In genomic region chr7:139895141-139895829, GRCh38 we compare ENCODE assay signal across 21 cellular contexts.
DNase-seq lines count a peak whose midpoint lies in the region; ATAC-seq, FAIRE-seq and TF ChIP-seq lines count a peak whose summit lies in the region.
"Had no signal": no experiment of that assay in that cellular context is flagged by ENCODE, and none has a peak within 500 bp of the region (broad histone marks: within the 10 kb centered on the region; RNA-seq: fewer than 3 reads in every experiment).

No MANE protein-coding gene starts in this region.

- intact Hi-C loops in sigmoid colon (cut with DNase I), result no loop called here

- DNase-seq in GM12891 (ENCODE audit: insufficient read length, low spot score), result no peak
- no peak for DNase-seq in astrocyte (ENCODE audit: low read depth)
- no peak for DNase-seq in immature natural killer cell
- DNase-seq in renal cortical epithelial cell (ENCODE audit: low read depth), result peak; percentile 65
- no peak for DNase-seq in central memory CD4-positive, alpha-beta T cell
- DNase-seq in brain microvascular endothelial cell, result no peak
- no peak for DNase-seq in sigmoid colon
- DNase-seq: C1 segment of cervical spinal cord; GDM1; HFFc6; NCI-H1105 treated with DMSO at 0.1 percent for 48 hours; NCI-H1694 treated with DMSO at 0.1 percent for 48 hours; NCI-H2107; NCI-H2227 treated with DMSO at 0.1 percent for 48 hours; NCI-H524 treated with DMSO at 0.1 percent for 48 hours; NK-92 treated with Interleukin-12 subunit alpha and Interleukin-12 subunit beta, amount 100 ng/mL, for 24 hours; RPMI8226; SIG-M5 had no signal

- H3K27ac ChIP-seq in astrocyte (ENCODE audit: low read depth, low read length), result no peak overlapping the region
- no peak overlapping the region for H3K27ac ChIP-seq in brain microvascular endothelial cell
- no peak overlapping the region for H3K27ac ChIP-seq in sigmoid colon

- H3K9ac ChIP-seq in astrocyte (ENCODE audit: low read length), result no peak overlapping the region

- FAIRE-seq in GM12891 (lab: Jason Lieb, UNC) (peak; percentile 48), astrocyte (lab: Jason Lieb, UNC) (no peak)
- FAIRE-seq: A204.1, GM12878 had no signal

- no peaks in the 10 kb centered on the region for H3K9me3 Mint-ChIP-seq in astrocyte (ENCODE audit: unreplicated experiment)
- H3K9me3 Mint-ChIP-seq in immature natural killer cell, result no peaks in the 10 kb centered on the region
- H3K9me3 Mint-ChIP-seq: HFFc6 had no signal

- no peak overlapping the region for H2AFZ ChIP-seq in astrocyte (ENCODE audit: low read depth, low read length)

- H3K27me3 Mint-ChIP-seq in astrocyte (ENCODE audit: low read depth, unreplicated experiment), result peaks cover 29% of the 10 kb centered on the region
- H3K27me3 Mint-ChIP-seq in immature natural killer cell (ENCODE audit: low read depth in 3 of 3), result peaks cover 0 to 2% (median 0%) of the 10 kb centered on the region in 3 donors

- no peaks in the 10 kb centered on the region for H3K36me3 ChIP-seq in astrocyte (ENCODE audit: insufficient read depth, low read length)
- H3K36me3 ChIP-seq in brain microvascular endothelial cell (replicated peaks), result no peaks in the 10 kb centered on the region
- H3K36me3 ChIP-seq in sigmoid colon, result no peaks in the 10 kb centered on the region

- H3K4me1 Mint-ChIP-seq in astrocyte (ENCODE audit: low read depth, unreplicated experiment) (peaks cover 5% of the 10 kb centered on the region), immature natural killer cell (peaks cover 20 to 28% of the 10 kb centered on the region in 2 donors)

- H3K9me3 ChIP-seq in astrocyte (ENCODE audit: insufficient read depth, low read depth, low read length) (no peaks in the 10 kb centered on the region), sigmoid colon (no peaks in the 10 kb centered on the region)

- H3K4me1 ChIP-seq in astrocyte (ENCODE audit: insufficient read depth, low read length) (no peaks in the 10 kb centered on the region), sigmoid colon (no peaks in the 10 kb centered on the region)

- H3K79me2 ChIP-seq in astrocyte (ENCODE audit: insufficient read depth, low read length), result no peaks in the 10 kb centered on the region

- TF ChIP-seq POLR2A in GM12891 (IDR thresholded peaks at IDR 0.05; ENCODE audit: low read depth, low read length) (no peak), sigmoid colon (IDR thresholded peaks at IDR 0.05) (no peak)

- in situ Hi-C loops in brain microvascular endothelial cell (cut with HindIII; ENCODE audit: low pct_ligation_motif_present, low sequenced_read_pairs), result no loop called here

- no peaks in the 10 kb centered on the region for H4K20me1 ChIP-seq in astrocyte (ENCODE audit: insufficient read depth, low read length)

- no peak for ATAC-seq in HG03045 (IDR thresholded peaks at IDR 0.05; ENCODE audit: unreplicated experiment)
- ATAC-seq: GM12878 had no signal

- H3K36me3 Mint-ChIP-seq in astrocyte (ENCODE audit: low read depth, unreplicated experiment) (no peaks in the 10 kb centered on the region), immature natural killer cell (peaks cover 0 to 8% (median 4%) of the 10 kb centered on the region in 3 donors)

- TF ChIP-seq CTCF in astrocyte (IDR thresholded peaks at IDR 0.05; ENCODE audit: insufficient read depth, low read depth, low read length) (no peak), brain microvascular endothelial cell (IDR thresholded peaks at IDR 0.05; ENCODE audit: low read depth, low read length, missing control alignments) (no peak), sigmoid colon (IDR thresholded peaks at IDR 0.05) (no peak)

- TF ChIP-seq EP300 in sigmoid colon (IDR thresholded peaks at IDR 0.05), result no peak

- H3K27ac Mint-ChIP-seq in astrocyte (ENCODE audit: unreplicated experiment), result no peak overlapping the region
- peak overlapping the region in 5 of 6 donors; percentile 17 to 67 (median 58) for H3K27ac Mint-ChIP-seq in immature natural killer cell
- H3K27ac Mint-ChIP-seq: HFFc6 had no signal

- WGBS in sigmoid colon, 2 donors, result 88 to 90% methylated on average over 6 of the region's 6 CpGs

- H3K4me3 ChIP-seq in astrocyte (ENCODE audit: insufficient read depth, low read depth, low read length) (no peak overlapping the region), brain microvascular endothelial cell (ENCODE audit: low read depth, low read length) (no peak overlapping the region), sigmoid colon (no peak overlapping the region)
- H3K4me3 ChIP-seq: GM12878 had no signal

- H3K4me2 ChIP-seq in astrocyte (ENCODE audit: low read length), result no peak overlapping the region

- H3K27me3 ChIP-seq in astrocyte (ENCODE audit: insufficient read depth, low read length), result peaks cover 3% of the 10 kb centered on the region
- no peaks in the 10 kb centered on the region for H3K27me3 ChIP-seq in brain microvascular endothelial cell (replicated peaks)
- no peaks in the 10 kb centered on the region for H3K27me3 ChIP-seq in sigmoid colon

- H3K4me3 Mint-ChIP-seq in astrocyte (ENCODE audit: unreplicated experiment) (peak overlapping the region; percentile 37), immature natural killer cell (no peak overlapping the region)
- H3K4me3 Mint-ChIP-seq: HFFc6 had no signal

TF ChIP-seq in GM12891, 5 proteins besides CTCF, POLR2A, EP300 and RAD21:
- TF ChIP-seq TAF1 (IDR thresholded peaks at IDR 0.05; ENCODE audit: low read depth, low read length), result no peak
- TF ChIP-seq POU2F2 (IDR thresholded peaks at IDR 0.05; ENCODE audit: low read depth, low read length), result no peak
- no peak for TF ChIP-seq POLR2AphosphoS5 (IDR thresholded peaks at IDR 0.05; ENCODE audit: low read depth, low read length)
- TF ChIP-seq SPI1 (IDR thresholded peaks at IDR 0.05; ENCODE audit: low read depth, low read length), result no peak
- TF ChIP-seq PAX5 (IDR thresholded peaks at IDR 0.05; ENCODE audit: insufficient read depth, low read length, severe bottlenecking), result no peak
